8 cellular contexts compared by ENCODE assay signal in the genomic region with DNA sequence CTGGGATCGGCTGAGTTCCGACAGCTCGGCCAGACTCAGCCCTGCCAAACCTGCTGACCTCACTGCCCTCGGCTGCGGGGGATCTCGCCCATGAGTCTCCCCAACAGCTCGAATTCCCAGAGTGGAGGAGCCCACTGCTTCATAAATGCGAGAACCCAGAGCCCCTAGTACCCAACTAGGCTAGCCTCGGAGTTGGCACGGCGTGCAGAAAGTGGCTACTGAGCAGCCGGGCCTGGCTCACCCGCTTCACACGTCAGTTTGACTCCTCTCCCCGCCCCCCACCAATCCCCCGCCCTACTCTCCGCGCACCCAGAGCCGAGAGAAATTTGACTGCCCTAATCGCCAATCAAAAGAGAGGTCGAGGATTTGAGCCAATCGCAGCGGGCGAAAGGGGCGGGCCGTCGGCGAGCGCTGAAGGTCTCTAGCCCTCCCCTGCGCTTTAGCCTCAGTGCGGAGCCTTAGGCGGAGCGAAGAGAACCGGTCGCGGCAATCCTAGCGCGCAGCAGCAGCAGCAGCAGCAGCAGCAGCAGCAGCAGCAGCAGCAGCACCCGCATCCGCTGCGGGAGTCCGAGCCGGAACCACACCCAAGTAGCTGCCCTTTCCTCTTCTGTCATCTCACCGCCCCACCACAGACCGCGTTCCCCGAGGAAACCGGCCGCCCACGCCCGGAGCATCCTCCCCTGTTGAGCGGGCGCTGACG. TPM values are rescaled to one million over a fixed set of nuclear protein-coding genes. Genes with fewer than 3 reads are reported as not detected.
DNase-seq lines count a peak whose midpoint lies in the region; ATAC-seq and TF ChIP-seq lines count a peak whose summit lies in the region.

Gene GLS (plus strand): TSS at position 448 of the 700 bp plus-strand sequence. CDS start 264 bp downstream, outside the sequence.

- H3K4me3 ChIP-seq in dorsolateral prefrontal cortex (peak within 1 kb of the TSS; percentile 72 to 98 (median 89)), right lobe of liver (peak within 1 kb of the TSS; percentile 66 to 84 (median 66))

- peak in 1 of 56 donors; percentile 12 for TF ChIP-seq CTCF in dorsolateral prefrontal cortex (IDR thresholded peaks at IDR 0.05 in 54 of 56, conservative IDR thresholded peaks at IDR 0.05 in 2 of 56; ENCODE audit: low read depth in 1 of 56, partially characterized antibody in 56 of 56)
- TF ChIP-seq CTCF in right lobe of liver (IDR thresholded peaks at IDR 0.05): no peak

- TF ChIP-seq POLR2A in right lobe of liver (IDR thresholded peaks at IDR 0.05): peak; percentile 99

- peaks cover 36% of the 10 kb centered on the region for H3K4me1 Mint-ChIP-seq in activated CD4-positive, alpha-beta memory T cell treated with anti-CD3 and anti-CD28 coated beads for 36 hours (ENCODE audit: low read depth)

- H3K27ac Mint-ChIP-seq in activated CD4-positive, alpha-beta memory T cell treated with anti-CD3 and anti-CD28 coated beads for 36 hours: peak within 1 kb of the TSS; percentile 99

- no peaks in the 10 kb centered on the region for H3K4me1 ChIP-seq in right lobe of liver

- POLR2A ChIA-PET in activated CD4-positive, alpha-beta memory T cell treated with anti-CD3 and anti-CD28 coated beads for 36 hours (lab: Charles Lee): interaction anchor here (0.6 to 4.6 kb wide), 22 partner anchors 12 to 1064 kb away, joined by 3 to 31 read pairs (median 4); partner anchors contain the start of genes HIBCH, NABP1, NEMP2 and STAT1

- H3K9me3 ChIP-seq in right lobe of liver: no peaks in the 10 kb centered on the region

- ATAC-seq in GM19438 (IDR thresholded peaks at IDR 0.05; ENCODE audit: low read depth, unreplicated experiment) (peak; percentile 67), HG03575 (IDR thresholded peaks at IDR 0.05; ENCODE audit: extremely low read depth, insufficient number of reproducible peaks, low FRiP score, unreplicated experiment) (peak; percentile 50), right lobe of liver (peak; percentile 92 to 98 (median 96))

- peak within 1 kb of the TSS; percentile 76 to 99 (median 96) for H3K27ac ChIP-seq in dorsolateral prefrontal cortex
- peak within 1 kb of the TSS; percentile 88 to 92 (median 88) for H3K27ac ChIP-seq in right lobe of liver

- peaks cover 38% of the 10 kb centered on the region for H3K36me3 Mint-ChIP-seq in activated CD4-positive, alpha-beta memory T cell treated with anti-CD3 and anti-CD28 coated beads for 36 hours

- no peaks in the 10 kb centered on the region for H3K36me3 ChIP-seq in right lobe of liver

- H3K27me3 ChIP-seq in dorsolateral prefrontal cortex (no peaks in the 10 kb centered on the region), right lobe of liver (no peaks in the 10 kb centered on the region)

- H3K4me3 Mint-ChIP-seq in activated CD4-positive, alpha-beta memory T cell treated with anti-CD3 and anti-CD28 coated beads for 36 hours: peak within 1 kb of the TSS; percentile 98

- 0% methylated on average over 10 of the region's 54 CpGs for WGBS in right lobe of liver (ENCODE audit: insufficient coverage, low coverage, low lambda C conversion rate, missing lambda C conversion rate)

- no peaks in the 10 kb centered on the region for H3K9me3 Mint-ChIP-seq in activated CD4-positive, alpha-beta memory T cell treated with anti-CD3 and anti-CD28 coated beads for 36 hours

- intact Hi-C loops in activated CD4-positive, alpha-beta memory T cell treated with anti-CD3 and anti-CD28 coated beads for 36 hours (cut with micrococcal nuclease): loop anchor here (1.0 to 5.0 kb wide), 10 partner anchors 18 to 1098 kb away; partner anchors contain the start of genes NEMP2, ORMDL1, PMS1 and STAT1
- intact Hi-C loops in dorsolateral prefrontal cortex (cut with DNase I): loop anchor here (2.0 to 10.0 kb wide), 4 partner anchors 132 to 476 kb away; partner anchors contain the start of genes STAT1 (in 2 of the 2) and MFSD6 (in 1 of the 2)
- intact Hi-C loops in right lobe of liver (cut with DNase I): no loop called here

- DNase-seq in CD1c-positive myeloid dendritic cell (ENCODE audit: extremely low spot score) (peak; percentile 98), NCI-H82 treated with DMSO at 0.1 percent for 48 hours (lab: John Stamatoyannopoulos, UW; ENCODE audit: unreplicated experiment) (peak; percentile 92), dorsolateral prefrontal cortex (peak; percentile 94 to 99 (median 98)), right lobe of liver (peak; percentile 94 to 97 (median 96))
- DNase-seq in activated CD4-positive, alpha-beta memory T cell treated with anti-CD3 and anti-CD28 coated beads for 36 hours: peak; percentile 98
- peak; percentile 92 to 95 for DNase-seq in stimulated activated CD4-positive, alpha-beta T cell treated with anti-CD3 and anti-CD28 coated beads, Interleukin-4, amount 100 ng/mL, for 4 hours

- H3K27me3 Mint-ChIP-seq in activated CD4-positive, alpha-beta memory T cell treated with anti-CD3 and anti-CD28 coated beads for 36 hours: peaks cover 4% of the 10 kb centered on the region

- CTCF ChIA-PET in activated CD4-positive, alpha-beta memory T cell treated with anti-CD3 and anti-CD28 coated beads for 36 hours (lab: Charles Lee): interaction anchor here (0.6 to 3.0 kb wide), 4 partner anchors 30 to 64 kb away, joined by 3 to 10 read pairs (median 6); no protein-coding TSS in a partner anchor

RNA-seq across cellular contexts. Expression of gene GLS, which starts in this region (rescaled TPM):
- total RNA-seq in activated CD4-positive, alpha-beta memory T cell treated with anti-CD3 and anti-CD28 coated beads for 36 hours: 100 to 1,000 TPM; 209 to 210 TPM
- total RNA-seq in dorsolateral prefrontal cortex (100 to 1,000 TPM; 130 to 387 (median 309) TPM), right lobe of liver (10 to 100 TPM in 5 of 6 experiments, 1 to 10 TPM in 1; 6.6 to 25.0 (median 16.9) TPM)

Comparison
In these comparisons a context has a peak if more than half of its experiments do, and no peak if none do; other contexts are left out.
1. Peak in every context shown above with its lines: DNase-seq, ATAC-seq, H3K4me3 ChIP-seq and H3K27ac ChIP-seq.
2. RNA of gene GLS (total RNA-seq): 130 to 387 TPM in dorsolateral prefrontal cortex and 209 to 210 TPM in activated CD4-positive, alpha-beta memory T cell treated with anti-CD3 and anti-CD28 coated beads for 36 hours; 6.6 to 25.0 TPM in right lobe of liver; every median in the first group is over 4 times any median in the second.
3. intact Hi-C loops: an anchor here in activated CD4-positive, alpha-beta memory T cell treated with anti-CD3 and anti-CD28 coated beads for 36 hours (1.0 to 5.0 kb wide) and dorsolateral prefrontal cortex (2.0 to 10.0 kb wide); none called in right lobe of liver.